Comparison of ENCODE assay signal across 1 cellular context in genomic region chr17:36592711-36593321, GRCh38.
TF ChIP-seq lines count a peak whose summit lies in the region.

No MANE protein-coding gene starts in this region.

TF ChIP-seq in HCT116, 20 proteins besides CTCF, POLR2A, EP300 and RAD21 (continued from another document):
- TF ChIP-seq REST (IDR thresholded peaks at IDR 0.05; ENCODE audit: low read depth) (no peak), FOSL1 (IDR thresholded peaks at IDR 0.05; ENCODE audit: low read depth) (no peak), CEBPB (IDR thresholded peaks at IDR 0.05; ENCODE audit: low read depth) (no peak), SP1 (IDR thresholded peaks at IDR 0.05; ENCODE audit: low read depth) (no peak), ZNF274 (IDR thresholded peaks at IDR 0.05; ENCODE audit: low read depth, low read length) (no peak), ZFX (IDR thresholded peaks at IDR 0.05) (no peak)
